In the genomic region with DNA sequence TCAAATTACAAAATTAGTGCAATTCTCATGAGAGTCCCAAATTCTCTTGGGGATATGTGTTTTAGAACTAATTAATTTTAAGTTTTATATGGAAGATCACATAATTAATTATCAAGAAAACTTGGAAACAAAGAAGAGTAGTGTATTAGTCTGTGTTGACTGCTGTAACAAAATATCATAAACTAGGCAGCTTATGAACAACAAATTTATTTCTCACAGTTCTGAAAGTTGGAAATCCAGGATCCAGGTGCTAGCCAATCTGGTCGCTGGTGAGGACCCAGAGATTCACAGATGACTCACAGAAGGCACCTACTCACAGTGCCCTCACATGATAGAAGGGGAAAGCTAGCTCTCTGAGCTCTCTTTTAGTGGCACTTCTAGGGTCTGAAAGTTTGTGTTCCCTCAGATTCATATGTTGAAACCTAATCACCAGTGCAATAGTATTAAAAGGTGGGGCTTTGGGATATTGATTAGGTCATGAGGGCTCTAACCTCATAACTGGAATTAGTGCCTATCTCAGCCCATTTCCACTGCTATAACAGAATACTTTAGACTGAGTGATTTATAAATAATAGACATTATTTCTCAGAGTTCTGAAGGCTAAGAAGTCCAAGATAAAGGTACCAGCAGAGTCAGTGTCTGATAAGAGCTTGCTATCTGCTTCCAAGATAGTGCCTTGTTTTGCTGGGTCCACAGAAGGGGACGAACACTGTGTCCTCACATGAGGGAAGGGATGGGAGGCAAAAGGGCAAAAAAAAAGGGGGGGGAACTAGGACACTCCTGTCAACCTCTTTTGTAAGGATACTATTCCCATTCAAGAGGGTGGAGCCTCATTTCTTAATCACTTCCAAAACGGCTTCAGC, we compare ENCODE assay signal across 1 cellular context.
TF ChIP-seq lines count a peak whose summit lies in the region.

No MANE protein-coding gene starts in this region.

TF ChIP-seq in WTC11, 78 proteins besides CTCF, POLR2A, EP300 and RAD21 (continued from another document):
- TF ChIP-seq, protein P1, sequence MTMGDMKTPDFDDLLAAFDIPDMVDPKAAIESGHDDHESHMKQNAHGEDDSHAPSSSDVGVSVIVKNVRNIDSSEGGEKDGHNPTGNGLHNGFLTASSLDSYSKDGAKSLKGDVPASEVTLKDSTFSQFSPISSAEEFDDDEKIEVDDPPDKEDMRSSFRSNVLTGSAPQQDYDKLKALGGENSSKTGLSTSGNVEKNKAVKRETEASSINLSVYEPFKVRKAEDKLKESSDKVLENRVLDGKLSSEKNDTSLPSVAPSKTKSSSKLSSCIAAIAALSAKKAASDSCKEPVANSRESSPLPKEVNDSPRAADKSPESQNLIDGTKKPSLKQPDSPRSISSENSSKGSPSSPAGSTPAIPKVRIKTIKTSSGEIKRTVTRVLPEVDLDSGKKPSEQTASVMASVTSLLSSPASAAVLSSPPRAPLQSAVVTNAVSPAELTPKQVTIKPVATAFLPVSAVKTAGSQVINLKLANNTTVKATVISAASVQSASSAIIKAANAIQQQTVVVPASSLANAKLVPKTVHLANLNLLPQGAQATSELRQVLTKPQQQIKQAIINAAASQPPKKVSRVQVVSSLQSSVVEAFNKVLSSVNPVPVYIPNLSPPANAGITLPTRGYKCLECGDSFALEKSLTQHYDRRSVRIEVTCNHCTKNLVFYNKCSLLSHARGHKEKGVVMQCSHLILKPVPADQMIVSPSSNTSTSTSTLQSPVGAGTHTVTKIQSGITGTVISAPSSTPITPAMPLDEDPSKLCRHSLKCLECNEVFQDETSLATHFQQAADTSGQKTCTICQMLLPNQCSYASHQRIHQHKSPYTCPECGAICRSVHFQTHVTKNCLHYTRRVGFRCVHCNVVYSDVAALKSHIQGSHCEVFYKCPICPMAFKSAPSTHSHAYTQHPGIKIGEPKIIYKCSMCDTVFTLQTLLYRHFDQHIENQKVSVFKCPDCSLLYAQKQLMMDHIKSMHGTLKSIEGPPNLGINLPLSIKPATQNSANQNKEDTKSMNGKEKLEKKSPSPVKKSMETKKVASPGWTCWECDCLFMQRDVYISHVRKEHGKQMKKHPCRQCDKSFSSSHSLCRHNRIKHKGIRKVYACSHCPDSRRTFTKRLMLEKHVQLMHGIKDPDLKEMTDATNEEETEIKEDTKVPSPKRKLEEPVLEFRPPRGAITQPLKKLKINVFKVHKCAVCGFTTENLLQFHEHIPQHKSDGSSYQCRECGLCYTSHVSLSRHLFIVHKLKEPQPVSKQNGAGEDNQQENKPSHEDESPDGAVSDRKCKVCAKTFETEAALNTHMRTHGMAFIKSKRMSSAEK (CRISPR knock-in tag; IDR thresholded peaks at IDR 0.05; ENCODE audit: borderline replicate concordance): no peak
- TF ChIP-seq ZBTB21 (CRISPR knock-in tag; IDR thresholded peaks at IDR 0.05; ENCODE audit: borderline replicate concordance) (no peak), ZNF138 (CRISPR knock-in tag; conservative IDR thresholded peaks at IDR 0.05) (no peak), ETV6 (CRISPR knock-in tag; IDR thresholded peaks at IDR 0.05) (no peak), ZNF263 (CRISPR knock-in tag; IDR thresholded peaks at IDR 0.05; ENCODE audit: low read depth) (no peak), CREM (CRISPR knock-in tag; IDR thresholded peaks at IDR 0.05) (no peak), NR1H2 (CRISPR knock-in tag; IDR thresholded peaks at IDR 0.05) (no peak)
- TF ChIP-seq, protein P2, sequence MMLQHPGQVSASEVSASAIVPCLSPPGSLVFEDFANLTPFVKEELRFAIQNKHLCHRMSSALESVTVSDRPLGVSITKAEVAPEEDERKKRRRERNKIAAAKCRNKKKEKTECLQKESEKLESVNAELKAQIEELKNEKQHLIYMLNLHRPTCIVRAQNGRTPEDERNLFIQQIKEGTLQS (CRISPR knock-in tag; conservative IDR thresholded peaks at IDR 0.05): no peak
- TF ChIP-seq, protein P3, sequence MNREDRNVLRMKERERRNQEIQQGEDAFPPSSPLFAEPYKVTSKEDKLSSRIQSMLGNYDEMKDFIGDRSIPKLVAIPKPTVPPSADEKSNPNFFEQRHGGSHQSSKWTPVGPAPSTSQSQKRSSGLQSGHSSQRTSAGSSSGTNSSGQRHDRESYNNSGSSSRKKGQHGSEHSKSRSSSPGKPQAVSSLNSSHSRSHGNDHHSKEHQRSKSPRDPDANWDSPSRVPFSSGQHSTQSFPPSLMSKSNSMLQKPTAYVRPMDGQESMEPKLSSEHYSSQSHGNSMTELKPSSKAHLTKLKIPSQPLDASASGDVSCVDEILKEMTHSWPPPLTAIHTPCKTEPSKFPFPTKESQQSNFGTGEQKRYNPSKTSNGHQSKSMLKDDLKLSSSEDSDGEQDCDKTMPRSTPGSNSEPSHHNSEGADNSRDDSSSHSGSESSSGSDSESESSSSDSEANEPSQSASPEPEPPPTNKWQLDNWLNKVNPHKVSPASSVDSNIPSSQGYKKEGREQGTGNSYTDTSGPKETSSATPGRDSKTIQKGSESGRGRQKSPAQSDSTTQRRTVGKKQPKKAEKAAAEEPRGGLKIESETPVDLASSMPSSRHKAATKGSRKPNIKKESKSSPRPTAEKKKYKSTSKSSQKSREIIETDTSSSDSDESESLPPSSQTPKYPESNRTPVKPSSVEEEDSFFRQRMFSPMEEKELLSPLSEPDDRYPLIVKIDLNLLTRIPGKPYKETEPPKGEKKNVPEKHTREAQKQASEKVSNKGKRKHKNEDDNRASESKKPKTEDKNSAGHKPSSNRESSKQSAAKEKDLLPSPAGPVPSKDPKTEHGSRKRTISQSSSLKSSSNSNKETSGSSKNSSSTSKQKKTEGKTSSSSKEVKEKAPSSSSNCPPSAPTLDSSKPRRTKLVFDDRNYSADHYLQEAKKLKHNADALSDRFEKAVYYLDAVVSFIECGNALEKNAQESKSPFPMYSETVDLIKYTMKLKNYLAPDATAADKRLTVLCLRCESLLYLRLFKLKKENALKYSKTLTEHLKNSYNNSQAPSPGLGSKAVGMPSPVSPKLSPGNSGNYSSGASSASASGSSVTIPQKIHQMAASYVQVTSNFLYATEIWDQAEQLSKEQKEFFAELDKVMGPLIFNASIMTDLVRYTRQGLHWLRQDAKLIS (CRISPR knock-in tag; IDR thresholded peaks at IDR 0.05; ENCODE audit: borderline replicate concordance): no peak
- TF ChIP-seq, protein P4, sequence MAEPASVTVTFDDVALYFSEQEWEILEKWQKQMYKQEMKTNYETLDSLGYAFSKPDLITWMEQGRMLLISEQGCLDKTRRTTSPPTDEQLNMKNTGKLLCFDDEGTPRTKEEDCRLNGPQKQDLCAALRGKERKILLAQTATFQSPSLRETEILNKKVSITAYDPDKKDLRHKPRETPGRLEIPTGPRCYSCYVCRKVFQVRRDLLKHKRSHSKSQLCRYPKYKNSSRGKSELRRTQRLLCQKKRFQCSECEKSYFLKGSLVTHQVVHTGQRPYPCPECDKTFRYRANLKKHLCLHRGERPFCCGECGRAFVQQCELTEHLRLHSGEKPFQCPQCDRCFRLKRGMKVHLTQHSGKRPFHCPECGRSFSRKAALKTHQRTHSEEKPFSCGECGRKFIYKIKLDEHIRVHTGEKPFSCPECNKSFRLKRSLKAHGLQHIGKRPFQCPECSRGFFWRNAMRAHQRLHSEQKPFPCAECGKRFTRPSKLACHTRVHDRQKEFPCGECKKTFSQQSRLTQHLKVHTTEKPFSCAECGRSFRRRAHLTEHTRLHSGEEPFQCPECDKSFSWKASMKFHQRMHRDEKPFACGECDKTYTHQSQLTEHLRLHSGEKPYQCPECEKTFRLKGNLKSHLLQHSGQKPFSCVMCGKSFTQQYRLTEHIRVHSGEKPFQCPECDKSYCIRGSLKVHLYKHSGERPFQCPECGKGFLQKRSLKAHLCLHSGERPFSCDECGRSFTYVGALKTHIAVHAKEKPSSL (CRISPR knock-in tag; conservative IDR thresholded peaks at IDR 0.05): no peak
- TF ChIP-seq, protein P5, sequence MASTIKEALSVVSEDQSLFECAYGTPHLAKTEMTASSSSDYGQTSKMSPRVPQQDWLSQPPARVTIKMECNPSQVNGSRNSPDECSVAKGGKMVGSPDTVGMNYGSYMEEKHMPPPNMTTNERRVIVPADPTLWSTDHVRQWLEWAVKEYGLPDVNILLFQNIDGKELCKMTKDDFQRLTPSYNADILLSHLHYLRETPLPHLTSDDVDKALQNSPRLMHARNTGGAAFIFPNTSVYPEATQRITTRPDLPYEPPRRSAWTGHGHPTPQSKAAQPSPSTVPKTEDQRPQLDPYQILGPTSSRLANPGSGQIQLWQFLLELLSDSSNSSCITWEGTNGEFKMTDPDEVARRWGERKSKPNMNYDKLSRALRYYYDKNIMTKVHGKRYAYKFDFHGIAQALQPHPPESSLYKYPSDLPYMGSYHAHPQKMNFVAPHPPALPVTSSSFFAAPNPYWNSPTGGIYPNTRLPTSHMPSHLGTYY (CRISPR knock-in tag; IDR thresholded peaks at IDR 0.05): no peak
- TF ChIP-seq, protein P6, sequence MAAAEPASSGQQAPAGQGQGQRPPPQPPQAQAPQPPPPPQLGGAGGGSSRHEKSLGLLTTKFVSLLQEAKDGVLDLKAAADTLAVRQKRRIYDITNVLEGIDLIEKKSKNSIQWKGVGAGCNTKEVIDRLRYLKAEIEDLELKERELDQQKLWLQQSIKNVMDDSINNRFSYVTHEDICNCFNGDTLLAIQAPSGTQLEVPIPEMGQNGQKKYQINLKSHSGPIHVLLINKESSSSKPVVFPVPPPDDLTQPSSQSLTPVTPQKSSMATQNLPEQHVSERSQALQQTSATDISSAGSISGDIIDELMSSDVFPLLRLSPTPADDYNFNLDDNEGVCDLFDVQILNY (CRISPR knock-in tag; IDR thresholded peaks at IDR 0.05): no peak
